Comparison of ENCODE assay signal across 8 cellular contexts in the genomic region with DNA sequence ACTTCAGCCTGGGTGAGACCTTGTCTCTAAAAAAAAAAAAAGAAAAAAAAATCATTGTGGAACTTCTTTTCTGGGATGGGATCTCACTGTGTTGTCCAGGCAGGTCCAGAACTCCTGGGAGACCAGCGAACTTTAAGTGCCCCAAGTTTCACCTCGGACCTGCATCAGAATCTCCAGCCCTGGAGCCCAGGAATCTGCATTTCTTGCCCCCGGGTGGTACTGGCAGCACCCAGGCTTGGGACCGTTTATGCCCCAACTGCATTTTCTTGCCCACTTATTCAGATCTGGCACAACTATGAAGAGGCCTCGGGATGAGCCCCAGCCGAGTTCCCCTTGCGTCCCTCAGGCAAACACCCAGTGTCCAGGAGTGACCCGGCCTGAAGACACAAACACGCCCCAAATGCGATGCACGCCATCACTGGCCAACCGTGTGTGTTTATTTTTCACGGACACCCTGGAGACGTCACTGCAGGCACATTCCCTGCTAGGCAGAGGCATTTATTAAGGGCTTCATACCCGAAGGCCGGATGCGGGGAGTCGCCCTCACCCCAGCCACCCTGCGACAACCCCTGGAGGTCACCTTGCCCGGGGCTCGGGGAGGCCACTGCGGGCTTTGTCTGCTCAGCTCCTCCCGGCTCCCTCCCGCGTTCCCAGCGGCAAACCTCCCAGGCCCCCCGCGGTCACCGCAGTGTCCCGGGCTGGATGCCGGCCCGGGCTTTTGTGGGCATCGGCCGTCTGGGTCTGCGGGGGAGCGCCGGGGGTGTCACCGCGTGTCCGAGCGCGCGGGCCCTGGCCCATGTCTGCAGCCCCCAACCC. TPM values are rescaled to one million over a fixed set of nuclear protein-coding genes. Genes with fewer than 3 reads are reported as not detected.
DNase-seq lines count a peak whose midpoint lies in the region; ATAC-seq and TF ChIP-seq lines count a peak whose summit lies in the region.

No MANE protein-coding gene starts in this region.

- WGBS in gastroesophageal sphincter (ENCODE audit: low coverage in 1 of 2), 2 donors, result 40 to 48% methylated on average over 3 to 4 of the region's 43 CpGs

- H3K4me1 ChIP-seq in gastroesophageal sphincter, result peaks cover 0 to 22% (median 8%) of the 10 kb centered on the region in 3 donors
- peaks cover 12% of the 10 kb centered on the region for H3K4me1 ChIP-seq in osteoblast (ENCODE audit: insufficient read depth, low read length)

- no peaks in the 10 kb centered on the region for H3K27me3 ChIP-seq in gastroesophageal sphincter
- H3K27me3 ChIP-seq in osteoblast (ENCODE audit: insufficient read depth, low read length), result no peaks in the 10 kb centered on the region

- peak overlapping the region; percentile 52 for H3K4me3 ChIP-seq in AG09309 (ENCODE audit: control insufficient read depth, low read depth, low read length)
- H3K4me3 ChIP-seq in gastroesophageal sphincter, result peak overlapping the region; percentile 45 to 63
- H3K4me3 ChIP-seq in osteoblast (ENCODE audit: insufficient read depth, low read length), result peak overlapping the region; percentile 61

- peaks cover 21% of the 10 kb centered on the region for H3K27me3 Mint-ChIP-seq in activated CD4-positive, alpha-beta memory T cell treated with anti-CD3 and anti-CD28 coated beads, Interleukin-2, amount 10 ng/mL, durations not matched to agents 7 days and 5 days

- peak overlapping the region; percentile 79 for H3K4me2 ChIP-seq in osteoblast (ENCODE audit: insufficient read depth, low read length)

- no peaks in the 10 kb centered on the region for H3K9me3 Mint-ChIP-seq in activated CD4-positive, alpha-beta memory T cell treated with anti-CD3 and anti-CD28 coated beads, Interleukin-2, amount 10 ng/mL, durations not matched to agents 7 days and 5 days

- no peak for TF ChIP-seq POLR2A in gastroesophageal sphincter (IDR thresholded peaks at IDR 0.05)

- H3K79me2 ChIP-seq in osteoblast (ENCODE audit: insufficient read depth, low read length), result no peaks in the 10 kb centered on the region

- ATAC-seq in gastroesophageal sphincter, result peak; percentile 52
- no peak for ATAC-seq in GM19452 (IDR thresholded peaks at IDR 0.05; ENCODE audit: unreplicated experiment)

- peak overlapping the region; percentile 70 for H2AFZ ChIP-seq in osteoblast (ENCODE audit: low read length)

- no peaks in the 10 kb centered on the region for H3K36me3 Mint-ChIP-seq in activated CD4-positive, alpha-beta memory T cell treated with anti-CD3 and anti-CD28 coated beads, Interleukin-2, amount 10 ng/mL, durations not matched to agents 7 days and 5 days (ENCODE audit: low read depth)

- POLR2A ChIA-PET in activated CD4-positive, alpha-beta memory T cell treated with anti-CD3 and anti-CD28 coated beads, Interleukin-2, amount 10 ng/mL, durations not matched to agents 7 days and 5 days (lab: Charles Lee), result interaction anchor here (1.4 to 2.0 kb wide), 2 partner anchors 11 to 13 kb away, joined by 3 to 5 read pairs; partner anchors contain the start of gene FANCA

- no peaks in the 10 kb centered on the region for H3K9me3 ChIP-seq in gastroesophageal sphincter
- H3K9me3 ChIP-seq in osteoblast (ENCODE audit: low read depth, low read length), result no peaks in the 10 kb centered on the region

- H3K4me3 Mint-ChIP-seq in activated CD4-positive, alpha-beta memory T cell treated with anti-CD3 and anti-CD28 coated beads, Interleukin-2, amount 10 ng/mL, durations not matched to agents 7 days and 5 days, result peak overlapping the region; percentile 49

- peak; percentile 24 for DNase-seq in AG09309 (ENCODE audit: low read depth)
- DNase-seq in HCEC 1CT, result peak; percentile 53
- no peak for DNase-seq in activated CD4-positive, alpha-beta memory T cell treated with anti-CD3 and anti-CD28 coated beads, Interleukin-2, amount 10 ng/mL, durations not matched to agents 7 days and 5 days
- DNase-seq in osteoblast (ENCODE audit: insufficient read length, low spot score, missing footprints), result peak; percentile 88
- no peak for DNase-seq in NCI-H524 treated with DMSO at 0.1 percent for 48 hours (lab: John Stamatoyannopoulos, UW)
- no peak for DNase-seq in iPS-NIHi7 (ENCODE audit: extremely low spot score)

- H4K20me1 ChIP-seq in osteoblast (ENCODE audit: insufficient read depth, low read length), result peaks cover 7% of the 10 kb centered on the region

- no peak for TF ChIP-seq EP300 in gastroesophageal sphincter (IDR thresholded peaks at IDR 0.05)

- TF ChIP-seq CTCF in AG09309 (IDR thresholded peaks at IDR 0.05; ENCODE audit: control insufficient read depth, insufficient read depth, low read depth, low read length, missing control alignments) (no peak), gastroesophageal sphincter (IDR thresholded peaks at IDR 0.05) (no peak), osteoblast (IDR thresholded peaks at IDR 0.05; ENCODE audit: extremely low read depth, low read depth, low read length) (no peak)

- peak overlapping the region; percentile 3 to 95 (median 82) for H3K27ac ChIP-seq in gastroesophageal sphincter
- no peak overlapping the region for H3K27ac ChIP-seq in osteoblast (ENCODE audit: low read depth, low read length)

- no peaks in the 10 kb centered on the region for H3K36me3 ChIP-seq in gastroesophageal sphincter
- H3K36me3 ChIP-seq in osteoblast (ENCODE audit: insufficient read depth, low read length), result no peaks in the 10 kb centered on the region

- CTCF ChIA-PET in activated CD4-positive, alpha-beta memory T cell treated with anti-CD3 and anti-CD28 coated beads, Interleukin-2, amount 10 ng/mL, durations not matched to agents 7 days and 5 days (lab: Charles Lee), result no interaction called here

- H3K4me1 Mint-ChIP-seq in activated CD4-positive, alpha-beta memory T cell treated with anti-CD3 and anti-CD28 coated beads, Interleukin-2, amount 10 ng/mL, durations not matched to agents 7 days and 5 days, result peaks cover 6% of the 10 kb centered on the region

- no peak overlapping the region for H3K27ac Mint-ChIP-seq in activated CD4-positive, alpha-beta memory T cell treated with anti-CD3 and anti-CD28 coated beads, Interleukin-2, amount 10 ng/mL, durations not matched to agents 7 days and 5 days

RNA-seq across cellular contexts. Expression of gene SPIRE2, which starts 0.7 kb away (rescaled TPM):
- 1 to 10 TPM; 1.6 to 1.8 TPM for total RNA-seq in activated CD4-positive, alpha-beta memory T cell treated with anti-CD3 and anti-CD28 coated beads, Interleukin-2, amount 10 ng/mL, durations not matched to agents 7 days and 5 days
- 1 to 10 TPM in 3 of 4 donors, under 1 TPM in 1; 0.27 to 3.6 (median 2.0) TPM for total RNA-seq in gastroesophageal sphincter
- total RNA-seq in osteoblast, result 0.72 and 1.5 TPM in 2 replicates

RNA-seq across cellular contexts. Expression of gene FANCA, which starts 11.1 kb away (rescaled TPM):
- total RNA-seq in activated CD4-positive, alpha-beta memory T cell treated with anti-CD3 and anti-CD28 coated beads, Interleukin-2, amount 10 ng/mL, durations not matched to agents 7 days and 5 days, result 10 to 100 TPM; 82.9 to 94.6 TPM
- total RNA-seq in gastroesophageal sphincter (1 to 10 TPM in 1 of 4 donors, under 1 TPM in 3; 0.54 to 7.1 (median 0.76) TPM), osteoblast (4.0 and 8.3 TPM in 2 replicates)

RNA-seq across cellular contexts. Expression of gene TCF25, which starts 45.8 kb away (rescaled TPM):
- 100 to 1,000 TPM; 167 to 192 TPM for total RNA-seq in activated CD4-positive, alpha-beta memory T cell treated with anti-CD3 and anti-CD28 coated beads, Interleukin-2, amount 10 ng/mL, durations not matched to agents 7 days and 5 days
- 100 to 1,000 TPM; 118 to 165 (median 134) TPM for total RNA-seq in gastroesophageal sphincter
- total RNA-seq in osteoblast, result 225 and 230 TPM in 2 replicates

Comparison
In these comparisons a context has a peak if more than half of its experiments do, and no peak if none do; other contexts are left out.
1. DNase-seq: peak in AG09309 (single experiment), HCEC 1CT (single experiment) and osteoblast (single experiment); none in activated CD4-positive, alpha-beta memory T cell treated with anti-CD3 and anti-CD28 coated beads, Interleukin-2, amount 10 ng/mL, durations not matched to agents 7 days and 5 days (single experiment), NCI-H524 treated with DMSO at 0.1 percent for 48 hours (single experiment) and iPS-NIHi7 (single experiment).
2. Peak in every context shown above with its lines, with median percentiles within 50 percentile points of each other: H3K4me3 ChIP-seq.